14 cellular contexts compared by ENCODE assay signal in genomic region chr3:196511108-196511507, GRCh38. TPM values are rescaled to one million over a fixed set of nuclear protein-coding genes. Genes with fewer than 3 reads are reported as not detected.
"Had no signal": no experiment of that assay in that cellular context is flagged by ENCODE, and none has a peak within 500 bp of the region (broad histone marks: within the 10 kb centered on the region; RNA-seq: fewer than 3 reads in every experiment).

No MANE protein-coding gene starts in this region.

RNA-seq across cellular contexts. Expression of gene SMCO1, which starts 4.0 kb away (rescaled TPM):
- total RNA-seq: stomach, subcutaneous adipose tissue, suprapubic skin, temporal lobe, thoracic aorta, thyroid gland, tibial nerve, transverse colon, upper lobe of left lung, upper lobe of right lung, ureter, urinary bladder, uterus, vagina had no signal
- polyA plus RNA-seq: stomach, urinary bladder had no signal
